Comparison of ENCODE assay signal across 9 cellular contexts in the genomic region with DNA sequence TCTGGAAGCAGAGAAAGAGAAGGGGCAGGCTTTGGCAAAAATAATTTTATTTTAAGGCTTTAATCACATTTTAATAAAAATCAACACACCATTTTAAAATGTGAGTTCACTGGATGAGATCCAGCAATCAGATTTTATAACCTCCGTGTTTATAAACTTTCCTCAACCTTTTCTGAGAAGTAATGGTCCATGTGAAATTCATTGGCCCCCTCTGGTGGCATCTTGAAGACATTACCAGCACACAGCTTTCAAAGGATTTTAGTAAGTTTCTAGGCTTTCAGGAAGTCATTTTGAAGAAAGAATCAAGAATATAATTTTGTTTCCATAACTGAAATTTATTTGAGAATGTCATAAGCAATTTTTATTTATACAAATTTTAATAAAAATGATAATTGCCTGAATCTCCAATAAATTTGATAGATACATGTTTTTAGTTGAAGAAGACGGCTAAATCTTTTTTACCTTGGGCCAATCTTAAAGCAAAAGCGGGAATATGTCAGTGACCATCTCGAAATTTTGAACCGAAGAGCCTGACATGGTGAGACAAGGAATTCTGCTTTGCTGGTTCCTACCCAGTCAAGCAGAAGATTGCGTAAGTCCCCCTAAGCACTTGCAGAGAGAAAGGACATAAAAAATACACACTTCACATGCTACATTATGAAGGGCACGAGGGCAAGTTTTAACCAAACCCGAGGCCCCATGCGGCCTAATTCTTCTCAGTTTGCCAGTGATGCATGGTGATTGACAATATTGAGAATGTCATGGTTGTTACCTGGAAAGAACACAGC.
DNase-seq lines count a peak whose midpoint lies in the region; ATAC-seq, FAIRE-seq and TF ChIP-seq lines count a peak whose summit lies in the region.
"Had no signal": no experiment of that assay in that cellular context is flagged by ENCODE, and none has a peak within 500 bp of the region (broad histone marks: within the 10 kb centered on the region; RNA-seq: fewer than 3 reads in every experiment).

No MANE protein-coding gene starts in this region.

- H3K4me3 ChIP-seq in psoas muscle: no peak overlapping the region

- H3K9me3 ChIP-seq in psoas muscle: no peaks in the 10 kb centered on the region

- H3K36me3 ChIP-seq in psoas muscle (ENCODE audit: insufficient read depth in 1 of 2, low read depth in 1 of 2): no peaks in the 10 kb centered on the region

- DNase-seq in NCI-H2029 treated with DMSO at 0.1 percent for 48 hours (lab: John Stamatoyannopoulos, UW) (peak; percentile 21), NCI-H2029 (lab: John Stamatoyannopoulos, UW) (no peak), RCC 7860 (ENCODE audit: low spot score) (peak; percentile 33), erythroblast (lab: John Stamatoyannopoulos, UW) (peak; percentile 36 to 61), psoas muscle (no peak), occipital lobe (lab: John Stamatoyannopoulos, UW) (no peak)
- DNase-seq: activated naive CD8-positive, alpha-beta T cell treated with anti-CD3 and anti-CD28 coated beads, Interleukin-2, amount 10 ng/mL, durations not matched to agents 7 days and 5 days had no signal

- 45 to 53% (median 48%) methylated on average over 9 of the region's 9 CpGs for WGBS in psoas muscle, 3 donors

- FAIRE-seq in RCC 7860 (lab: Jason Lieb, UNC): peak; percentile 65

- H3K27me3 ChIP-seq in psoas muscle (ENCODE audit: insufficient read depth in 3 of 3, low read length in 2 of 3): no peaks in the 10 kb centered on the region

- TF ChIP-seq CTCF in psoas muscle (IDR thresholded peaks at IDR 0.05): peak; percentile 28

- intact Hi-C loops in psoas muscle (cut with DNase I): no loop called here

- H3K27ac ChIP-seq in psoas muscle: no peak overlapping the region

- no peak for TF ChIP-seq POLR2A in erythroblast (IDR thresholded peaks at IDR 0.05; ENCODE audit: low read length)

- ATAC-seq in GM19463 (IDR thresholded peaks at IDR 0.05; ENCODE audit: unreplicated experiment) (peak; percentile 37), HG03469 (IDR thresholded peaks at IDR 0.05; ENCODE audit: unreplicated experiment) (peak; percentile 33), psoas muscle (no peak)

- no peaks in the 10 kb centered on the region for H3K4me1 ChIP-seq in psoas muscle

Comparison
In these comparisons a context has a peak if more than half of its experiments do, and no peak if none do; other contexts are left out.
1. DNase-seq: peak in NCI-H2029 treated with DMSO at 0.1 percent for 48 hours (single experiment), RCC 7860 (single experiment) and erythroblast (2 of 2); none in NCI-H2029 (single experiment), psoas muscle (0 of 2) and occipital lobe (single experiment).
2. ATAC-seq: peak in GM19463 (single experiment) and HG03469 (single experiment); none in psoas muscle (0 of 4).